25 cellular contexts compared by ENCODE assay signal in genomic region chr12:120844768-120845449, GRCh38. TPM values are rescaled to one million over a fixed set of nuclear protein-coding genes. Genes with fewer than 3 reads are reported as not detected.
DNase-seq lines count a peak whose midpoint lies in the region; ATAC-seq lines count a peak whose summit lies in the region.
"Had no signal": no experiment of that assay in that cellular context is flagged by ENCODE, and none has a peak within 500 bp of the region (broad histone marks: within the 10 kb centered on the region; RNA-seq: fewer than 3 reads in every experiment).

No MANE protein-coding gene starts in this region.

- no peaks in the 10 kb centered on the region for H3K9me3 Mint-ChIP-seq in activated CD4-positive, alpha-beta T cell treated with anti-CD3 and anti-CD28 coated beads for 36 hours (ENCODE audit: low read depth)
- H3K9me3 Mint-ChIP-seq: activated naive CD4-positive, alpha-beta T cell treated with anti-CD3 and anti-CD28 coated beads for 36 hours; central memory CD8-positive, alpha-beta T cell had no signal

- H3K36me3 ChIP-seq in KOPT-K1 (ENCODE audit: insufficient read depth, low read length) = no peaks in the 10 kb centered on the region; the same call in 1 of the 2 replicates
- H3K36me3 ChIP-seq: upper lobe of right lung had no signal

- H3K4me3 Mint-ChIP-seq in activated CD4-positive, alpha-beta T cell treated with anti-CD3 and anti-CD28 coated beads for 36 hours = no peak overlapping the region
- H3K4me3 Mint-ChIP-seq: activated naive CD4-positive, alpha-beta T cell treated with anti-CD3 and anti-CD28 coated beads for 36 hours; B cell; central memory CD8-positive, alpha-beta T cell; T-helper 17 cell had no signal

- H3K36me3 Mint-ChIP-seq in activated CD4-positive, alpha-beta T cell treated with anti-CD3 and anti-CD28 coated beads for 36 hours (ENCODE audit: low read depth) = peaks cover 3% of the 10 kb centered on the region

- H3K27ac Mint-ChIP-seq in activated CD4-positive, alpha-beta T cell treated with anti-CD3 and anti-CD28 coated beads for 36 hours = no peak overlapping the region
- H3K27ac Mint-ChIP-seq: activated naive CD4-positive, alpha-beta T cell treated with anti-CD3 and anti-CD28 coated beads for 36 hours; B cell had no signal

- CTCF ChIA-PET in activated CD4-positive, alpha-beta T cell treated with anti-CD3 and anti-CD28 coated beads for 36 hours (lab: Charles Lee) = interaction anchor here (0.6 to 1.6 kb wide), 4 partner anchors 10 to 47 kb away, joined by 3 read pairs; no protein-coding TSS in a partner anchor

- POLR2A ChIA-PET in activated CD4-positive, alpha-beta T cell treated with anti-CD3 and anti-CD28 coated beads for 36 hours (lab: Charles Lee) = interaction anchor here (0.6 kb wide), 3 partner anchors 25 to 1379 kb away, joined by 3 to 4 read pairs (median 3); no protein-coding TSS in a partner anchor

- ATAC-seq in activated CD4-positive, alpha-beta T cell treated with anti-CD3 and anti-CD28 coated beads for 36 hours = peak; percentile 64
- ATAC-seq in left lobe of liver (peak; percentile 14), HG03175 (IDR thresholded peaks at IDR 0.05; ENCODE audit: unreplicated experiment) (no peak)
- ATAC-seq: right cardiac atrium, T-helper 17 cell, upper lobe of right lung had no signal

- H3K4me1 Mint-ChIP-seq in activated CD4-positive, alpha-beta T cell treated with anti-CD3 and anti-CD28 coated beads for 36 hours = peaks cover 45% of the 10 kb centered on the region

- H3K9me3 ChIP-seq in KOPT-K1 (ENCODE audit: insufficient read depth, low read length, poor library complexity, severe bottlenecking) = no peaks in the 10 kb centered on the region
- H3K9me3 ChIP-seq: Caco-2, upper lobe of right lung had no signal

- intact Hi-C loops in activated CD4-positive, alpha-beta T cell treated with anti-CD3 and anti-CD28 coated beads for 36 hours (cut with DNase I, micrococcal nuclease) = no loop called here
- intact Hi-C loops in posterior vena cava (cut with DNase I) = no loop called here

- H3K27me3 Mint-ChIP-seq in activated CD4-positive, alpha-beta T cell treated with anti-CD3 and anti-CD28 coated beads for 36 hours = no peaks in the 10 kb centered on the region
- H3K27me3 Mint-ChIP-seq: B cell; central memory CD8-positive, alpha-beta T cell; T-helper 17 cell had no signal

- H3K27ac ChIP-seq in KOPT-K1 (ENCODE audit: low read depth, low read length, poor library complexity, severe bottlenecking) = peak overlapping the region; percentile 51
- H3K27ac ChIP-seq: upper lobe of right lung, VCaP had no signal

- DNase-seq in activated CD4-positive, alpha-beta T cell treated with anti-CD3 and anti-CD28 coated beads for 36 hours = no peak
- DNase-seq in activated CD4-positive, alpha-beta T cell treated with anti-CD3 and anti-CD28 coated beads for 4 hours = no peak
- DNase-seq in left lobe of liver (ENCODE audit: low spot score) (no peak), posterior vena cava (ENCODE audit: low spot score) (peak; percentile 78), cerebellar nuclear complex (lab: John Stamatoyannopoulos, UW) (no peak), NCI-H187 treated with DMSO at 0.1 percent for 48 hours (lab: John Stamatoyannopoulos, UW) (no peak)
- DNase-seq: 8988T; activated naive CD4-positive, alpha-beta T cell treated with anti-CD3 and anti-CD28 coated beads for 36 hours; activated T-cell treated with anti-CD3 and anti-CD28 coated beads, Interleukin-2, amount 50 U/mL, for 1 hour; Caco-2; effector memory CD4-positive, alpha-beta T cell; EL; foreskin melanocyte; IMR-90; NCI-H1105 treated with DMSO at 0.1 percent for 48 hours; NCI-H2107; NCI-H510A treated with DMSO at 0.1 percent for 48 hours; T-helper 17 cell; upper lobe of right lung had no signal

RNA-seq across cellular contexts. Expression of gene SPPL3, which starts 59.2 kb away (rescaled TPM):
- total RNA-seq in activated CD4-positive, alpha-beta T cell treated with anti-CD3 and anti-CD28 coated beads for 36 hours = 10 to 100 TPM; 29.5 to 48.2 TPM
- total RNA-seq in left lobe of liver = 17.5 TPM
- 10 to 100 TPM; 31.6 TPM for total RNA-seq in posterior vena cava
